1 cellular context compared by ENCODE assay signal in the genomic region with DNA sequence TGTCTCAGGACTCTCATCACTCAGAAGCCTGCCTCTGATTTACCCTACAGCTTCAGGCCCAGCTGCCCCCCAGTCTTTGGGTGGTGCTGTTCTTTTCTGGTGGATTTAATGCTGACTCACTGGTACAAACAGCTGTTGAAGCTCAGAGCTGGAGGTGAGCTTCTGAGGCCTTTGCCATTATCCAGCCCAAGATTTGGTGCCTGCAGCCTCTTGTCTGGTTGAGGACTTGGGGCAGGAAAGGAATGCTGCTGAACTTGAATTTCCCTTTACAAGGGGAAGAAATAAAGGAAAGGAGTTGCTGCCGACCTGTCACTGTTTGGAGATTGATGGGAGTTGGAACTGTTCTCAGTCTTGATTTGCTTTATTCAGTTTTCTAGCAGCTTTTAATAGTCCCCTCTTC.
TF ChIP-seq lines count a peak whose summit lies in the region.

No MANE protein-coding gene starts in this region.

TF ChIP-seq in K562, 482 proteins besides CTCF, POLR2A, EP300 and RAD21:
- TF ChIP-seq MAFF (IDR thresholded peaks at IDR 0.05; ENCODE audit: low read length) (peak; percentile 77), ZNF77 (CRISPR knock-in tag; IDR thresholded peaks at IDR 0.05) (no peak), MAFK (IDR thresholded peaks at IDR 0.05; ENCODE audit: low read length) (peak; percentile 65; the same call in 1 of the 2 replicates), BACH1 (tag; IDR thresholded peaks at IDR 0.05) (peak; percentile 33; the same call in 1 of the 2 replicates), HIVEP1 (CRISPR knock-in tag; IDR thresholded peaks at IDR 0.05) (no peak), FOXA3 (CRISPR knock-in tag; conservative IDR thresholded peaks at IDR 0.05 in 1 of 2, IDR thresholded peaks at IDR 0.05 in 1 of 2) (0 out of 4 replicates have a peak, but pooled peaks of 1 of the 2 experiments have one; percentile 15), MEIS2 (IDR thresholded peaks at IDR 0.05; ENCODE audit: partially characterized antibody) (peak; percentile 47), ZNF316 (IDR thresholded peaks at IDR 0.05) (peak; percentile 88), FOXP1 (CRISPR knock-in tag; IDR thresholded peaks at IDR 0.05) (no peak), RBM22 (IDR thresholded peaks at IDR 0.05; ENCODE audit: low read depth, low read length, poor library complexity, severe bottlenecking) (no peak), SMARCB1 (IDR thresholded peaks at IDR 0.05; ENCODE audit: insufficient read length, low read depth) (no peak), NFATC3 (IDR thresholded peaks at IDR 0.05) (no peak), DACH1 (IDR thresholded peaks at IDR 0.05; ENCODE audit: partially characterized antibody) (peak; percentile 77), NFE2 (IDR thresholded peaks at IDR 0.05; ENCODE audit: low read depth) (peak; percentile 87), MAFG (tag; conservative IDR thresholded peaks at IDR 0.05) (peak; percentile 92), MXI1 (IDR thresholded peaks at IDR 0.05; ENCODE audit: low read depth, low read length) (no peak), HDGF (IDR thresholded peaks at IDR 0.05) (no peak), NCOA6 (IDR thresholded peaks at IDR 0.05) (no peak), PHTF2 (CRISPR knock-in tag; IDR thresholded peaks at IDR 0.05) (no peak), NFE2L1 (tag; IDR thresholded peaks at IDR 0.05; ENCODE audit: borderline replicate concordance, low read depth) (peak; percentile 77), C11orf30 (IDR thresholded peaks at IDR 0.05; ENCODE audit: low read depth) (peak; percentile 89)
- TF ChIP-seq, protein P1, sequence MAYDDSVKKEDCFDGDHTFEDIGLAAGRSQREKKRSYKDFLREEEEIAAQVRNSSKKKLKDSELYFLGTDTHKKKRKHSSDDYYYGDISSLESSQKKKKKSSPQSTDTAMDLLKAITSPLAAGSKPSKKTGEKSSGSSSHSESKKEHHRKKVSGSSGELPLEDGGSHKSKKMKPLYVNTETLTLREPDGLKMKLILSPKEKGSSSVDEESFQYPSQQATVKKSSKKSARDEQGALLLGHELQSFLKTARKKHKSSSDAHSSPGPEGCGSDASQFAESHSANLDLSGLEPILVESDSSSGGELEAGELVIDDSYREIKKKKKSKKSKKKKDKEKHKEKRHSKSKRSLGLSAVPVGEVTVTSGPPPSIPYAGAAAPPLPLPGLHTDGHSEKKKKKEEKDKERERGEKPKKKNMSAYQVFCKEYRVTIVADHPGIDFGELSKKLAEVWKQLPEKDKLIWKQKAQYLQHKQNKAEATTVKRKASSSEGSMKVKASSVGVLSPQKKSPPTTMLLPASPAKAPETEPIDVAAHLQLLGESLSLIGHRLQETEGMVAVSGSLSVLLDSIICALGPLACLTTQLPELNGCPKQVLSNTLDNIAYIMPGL (CRISPR knock-in tag; IDR thresholded peaks at IDR 0.05) = no peak
- TF ChIP-seq, protein P2, sequence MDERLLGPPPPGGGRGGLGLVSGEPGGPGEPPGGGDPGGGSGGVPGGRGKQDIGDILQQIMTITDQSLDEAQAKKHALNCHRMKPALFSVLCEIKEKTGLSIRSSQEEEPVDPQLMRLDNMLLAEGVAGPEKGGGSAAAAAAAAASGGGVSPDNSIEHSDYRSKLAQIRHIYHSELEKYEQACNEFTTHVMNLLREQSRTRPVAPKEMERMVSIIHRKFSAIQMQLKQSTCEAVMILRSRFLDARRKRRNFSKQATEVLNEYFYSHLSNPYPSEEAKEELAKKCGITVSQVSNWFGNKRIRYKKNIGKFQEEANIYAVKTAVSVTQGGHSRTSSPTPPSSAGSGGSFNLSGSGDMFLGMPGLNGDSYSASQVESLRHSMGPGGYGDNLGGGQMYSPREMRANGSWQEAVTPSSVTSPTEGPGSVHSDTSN (CRISPR knock-in tag; IDR thresholded peaks at IDR 0.05; ENCODE audit: low read depth) = no peak
- TF ChIP-seq, protein P2 (tag; conservative IDR thresholded peaks at IDR 0.05; ENCODE audit: low read depth) = peak; percentile 63
- TF ChIP-seq, protein P3, sequence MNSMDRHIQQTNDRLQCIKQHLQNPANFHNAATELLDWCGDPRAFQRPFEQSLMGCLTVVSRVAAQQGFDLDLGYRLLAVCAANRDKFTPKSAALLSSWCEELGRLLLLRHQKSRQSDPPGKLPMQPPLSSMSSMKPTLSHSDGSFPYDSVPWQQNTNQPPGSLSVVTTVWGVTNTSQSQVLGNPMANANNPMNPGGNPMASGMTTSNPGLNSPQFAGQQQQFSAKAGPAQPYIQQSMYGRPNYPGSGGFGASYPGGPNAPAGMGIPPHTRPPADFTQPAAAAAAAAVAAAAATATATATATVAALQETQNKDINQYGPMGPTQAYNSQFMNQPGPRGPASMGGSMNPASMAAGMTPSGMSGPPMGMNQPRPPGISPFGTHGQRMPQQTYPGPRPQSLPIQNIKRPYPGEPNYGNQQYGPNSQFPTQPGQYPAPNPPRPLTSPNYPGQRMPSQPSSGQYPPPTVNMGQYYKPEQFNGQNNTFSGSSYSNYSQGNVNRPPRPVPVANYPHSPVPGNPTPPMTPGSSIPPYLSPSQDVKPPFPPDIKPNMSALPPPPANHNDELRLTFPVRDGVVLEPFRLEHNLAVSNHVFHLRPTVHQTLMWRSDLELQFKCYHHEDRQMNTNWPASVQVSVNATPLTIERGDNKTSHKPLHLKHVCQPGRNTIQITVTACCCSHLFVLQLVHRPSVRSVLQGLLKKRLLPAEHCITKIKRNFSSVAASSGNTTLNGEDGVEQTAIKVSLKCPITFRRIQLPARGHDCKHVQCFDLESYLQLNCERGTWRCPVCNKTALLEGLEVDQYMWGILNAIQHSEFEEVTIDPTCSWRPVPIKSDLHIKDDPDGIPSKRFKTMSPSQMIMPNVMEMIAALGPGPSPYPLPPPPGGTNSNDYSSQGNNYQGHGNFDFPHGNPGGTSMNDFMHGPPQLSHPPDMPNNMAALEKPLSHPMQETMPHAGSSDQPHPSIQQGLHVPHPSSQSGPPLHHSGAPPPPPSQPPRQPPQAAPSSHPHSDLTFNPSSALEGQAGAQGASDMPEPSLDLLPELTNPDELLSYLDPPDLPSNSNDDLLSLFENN (IDR thresholded peaks at IDR 0.05; ENCODE audit: low read depth in 2 of 2, low read length in 2 of 2) = no peak
- TF ChIP-seq, protein P4, sequence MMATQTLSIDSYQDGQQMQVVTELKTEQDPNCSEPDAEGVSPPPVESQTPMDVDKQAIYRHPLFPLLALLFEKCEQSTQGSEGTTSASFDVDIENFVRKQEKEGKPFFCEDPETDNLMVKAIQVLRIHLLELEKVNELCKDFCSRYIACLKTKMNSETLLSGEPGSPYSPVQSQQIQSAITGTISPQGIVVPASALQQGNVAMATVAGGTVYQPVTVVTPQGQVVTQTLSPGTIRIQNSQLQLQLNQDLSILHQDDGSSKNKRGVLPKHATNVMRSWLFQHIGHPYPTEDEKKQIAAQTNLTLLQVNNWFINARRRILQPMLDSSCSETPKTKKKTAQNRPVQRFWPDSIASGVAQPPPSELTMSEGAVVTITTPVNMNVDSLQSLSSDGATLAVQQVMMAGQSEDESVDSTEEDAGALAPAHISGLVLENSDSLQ (IDR thresholded peaks at IDR 0.05) = peak; percentile 62
- TF ChIP-seq, protein P5, sequence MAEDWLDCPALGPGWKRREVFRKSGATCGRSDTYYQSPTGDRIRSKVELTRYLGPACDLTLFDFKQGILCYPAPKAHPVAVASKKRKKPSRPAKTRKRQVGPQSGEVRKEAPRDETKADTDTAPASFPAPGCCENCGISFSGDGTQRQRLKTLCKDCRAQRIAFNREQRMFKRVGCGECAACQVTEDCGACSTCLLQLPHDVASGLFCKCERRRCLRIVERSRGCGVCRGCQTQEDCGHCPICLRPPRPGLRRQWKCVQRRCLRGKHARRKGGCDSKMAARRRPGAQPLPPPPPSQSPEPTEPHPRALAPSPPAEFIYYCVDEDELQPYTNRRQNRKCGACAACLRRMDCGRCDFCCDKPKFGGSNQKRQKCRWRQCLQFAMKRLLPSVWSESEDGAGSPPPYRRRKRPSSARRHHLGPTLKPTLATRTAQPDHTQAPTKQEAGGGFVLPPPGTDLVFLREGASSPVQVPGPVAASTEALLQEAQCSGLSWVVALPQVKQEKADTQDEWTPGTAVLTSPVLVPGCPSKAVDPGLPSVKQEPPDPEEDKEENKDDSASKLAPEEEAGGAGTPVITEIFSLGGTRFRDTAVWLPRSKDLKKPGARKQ (CRISPR knock-in tag; IDR thresholded peaks at IDR 0.05) = no peak
- TF ChIP-seq, protein P6, sequence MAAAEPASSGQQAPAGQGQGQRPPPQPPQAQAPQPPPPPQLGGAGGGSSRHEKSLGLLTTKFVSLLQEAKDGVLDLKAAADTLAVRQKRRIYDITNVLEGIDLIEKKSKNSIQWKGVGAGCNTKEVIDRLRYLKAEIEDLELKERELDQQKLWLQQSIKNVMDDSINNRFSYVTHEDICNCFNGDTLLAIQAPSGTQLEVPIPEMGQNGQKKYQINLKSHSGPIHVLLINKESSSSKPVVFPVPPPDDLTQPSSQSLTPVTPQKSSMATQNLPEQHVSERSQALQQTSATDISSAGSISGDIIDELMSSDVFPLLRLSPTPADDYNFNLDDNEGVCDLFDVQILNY (CRISPR knock-in tag; IDR thresholded peaks at IDR 0.05) = no peak
- TF ChIP-seq, protein P7, sequence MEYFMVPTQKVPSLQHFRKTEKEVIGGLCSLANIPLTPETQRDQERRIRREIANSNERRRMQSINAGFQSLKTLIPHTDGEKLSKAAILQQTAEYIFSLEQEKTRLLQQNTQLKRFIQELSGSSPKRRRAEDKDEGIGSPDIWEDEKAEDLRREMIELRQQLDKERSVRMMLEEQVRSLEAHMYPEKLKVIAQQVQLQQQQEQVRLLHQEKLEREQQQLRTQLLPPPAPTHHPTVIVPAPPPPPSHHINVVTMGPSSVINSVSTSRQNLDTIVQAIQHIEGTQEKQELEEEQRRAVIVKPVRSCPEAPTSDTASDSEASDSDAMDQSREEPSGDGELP (CRISPR knock-in tag; IDR thresholded peaks at IDR 0.05; ENCODE audit: borderline replicate concordance) = peak; percentile 87
- TF ChIP-seq, protein P8, sequence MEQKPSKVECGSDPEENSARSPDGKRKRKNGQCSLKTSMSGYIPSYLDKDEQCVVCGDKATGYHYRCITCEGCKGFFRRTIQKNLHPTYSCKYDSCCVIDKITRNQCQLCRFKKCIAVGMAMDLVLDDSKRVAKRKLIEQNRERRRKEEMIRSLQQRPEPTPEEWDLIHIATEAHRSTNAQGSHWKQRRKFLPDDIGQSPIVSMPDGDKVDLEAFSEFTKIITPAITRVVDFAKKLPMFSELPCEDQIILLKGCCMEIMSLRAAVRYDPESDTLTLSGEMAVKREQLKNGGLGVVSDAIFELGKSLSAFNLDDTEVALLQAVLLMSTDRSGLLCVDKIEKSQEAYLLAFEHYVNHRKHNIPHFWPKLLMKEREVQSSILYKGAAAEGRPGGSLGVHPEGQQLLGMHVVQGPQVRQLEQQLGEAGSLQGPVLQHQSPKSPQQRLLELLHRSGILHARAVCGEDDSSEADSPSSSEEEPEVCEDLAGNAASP (IDR thresholded peaks at IDR 0.05) = no peak
